Comparison of ENCODE assay signal across 8 cellular contexts in the genomic region with DNA sequence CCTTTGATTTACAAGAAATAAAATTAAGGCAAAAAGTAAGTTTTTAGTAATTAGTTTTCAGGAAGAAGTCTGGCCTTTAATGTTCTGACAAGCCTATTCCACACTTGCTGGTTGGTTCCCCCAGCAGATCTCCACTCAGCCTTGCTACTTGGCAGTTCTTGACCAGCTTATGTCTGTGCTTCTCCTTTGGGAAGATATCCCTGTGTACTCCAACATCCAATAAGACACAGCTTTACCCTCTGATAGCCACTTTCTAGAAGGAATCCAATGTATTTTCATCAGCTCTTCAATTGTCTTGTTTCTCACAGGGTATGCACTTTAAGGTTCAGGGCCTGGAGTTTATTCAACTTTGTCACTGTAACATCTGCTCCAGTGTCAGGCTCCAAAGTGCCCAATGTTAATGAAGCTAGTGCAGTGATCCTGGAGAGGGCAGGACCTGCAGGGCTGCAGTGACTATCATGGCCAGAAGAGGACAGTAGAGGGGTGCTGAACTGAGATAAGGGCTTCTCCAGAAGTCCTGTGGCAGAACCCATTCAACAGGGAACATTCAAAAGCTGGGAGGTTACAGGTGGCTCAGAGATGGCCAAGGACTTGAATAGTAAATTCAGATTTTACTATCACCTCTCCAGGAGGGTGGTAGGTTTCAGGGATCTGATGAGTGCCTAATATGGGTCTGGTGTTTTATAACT. TPM values are rescaled to one million over a fixed set of nuclear protein-coding genes. Genes with fewer than 3 reads are reported as not detected.
DNase-seq lines count a peak whose midpoint lies in the region; ATAC-seq and TF ChIP-seq lines count a peak whose summit lies in the region.

No MANE protein-coding gene starts in this region.

- peak; percentile 83 for ATAC-seq in GM19467 (IDR thresholded peaks at IDR 0.05; ENCODE audit: unreplicated experiment)
- ATAC-seq in gastroesophageal sphincter: no peak
- no peak for ATAC-seq in HG02970 (IDR thresholded peaks at IDR 0.05; ENCODE audit: low FRiP score, unreplicated experiment)

- peaks cover 0 to 20% of the 10 kb centered on the region in 2 donors for H3K36me3 ChIP-seq in gastroesophageal sphincter

- TF ChIP-seq EP300 in gastroesophageal sphincter (IDR thresholded peaks at IDR 0.05): no peak

- no peaks in the 10 kb centered on the region for H3K4me1 ChIP-seq in gastroesophageal sphincter

- no peak overlapping the region for H3K27ac ChIP-seq in HL-60 (replicated peaks)
- H3K27ac ChIP-seq in gastroesophageal sphincter: no peak overlapping the region

- peak; percentile 35 for DNase-seq in DMS114 treated with DMSO at 0.1 percent for 48 hours (lab: John Stamatoyannopoulos, UW; ENCODE audit: unreplicated experiment)
- DNase-seq in HL-60 (ENCODE audit: low read depth in 1 of 2, low spot score in 1 of 2): peak; percentile 17 to 68
- DNase-seq in NCI-H774 (lab: John Stamatoyannopoulos, UW): peak; percentile 19
- peak; percentile 19 for DNase-seq in activated T-cell treated with anti-CD3 and anti-CD28 coated beads for 24 hours (ENCODE audit: low read depth)
- DNase-seq in pons (ENCODE audit: low spot score): peak; percentile 55

- TF ChIP-seq CTCF in HL-60 (IDR thresholded peaks at IDR 0.05; ENCODE audit: insufficient read depth, low read length) (peak; percentile 98), gastroesophageal sphincter (IDR thresholded peaks at IDR 0.05) (peak; percentile 11 to 68 (median 38))

- H3K9me3 ChIP-seq in gastroesophageal sphincter: no peaks in the 10 kb centered on the region

- H3K4me3 ChIP-seq in HL-60 (replicated peaks; ENCODE audit: insufficient read depth, low read length): no peak overlapping the region
- no peak overlapping the region for H3K4me3 ChIP-seq in gastroesophageal sphincter

- H3K27me3 ChIP-seq in HL-60 (ENCODE audit: insufficient read depth, poor library complexity, severe bottlenecking) (peaks cover 2% of the 10 kb centered on the region), gastroesophageal sphincter (no peaks in the 10 kb centered on the region)

- TF ChIP-seq POLR2A in gastroesophageal sphincter (IDR thresholded peaks at IDR 0.05): no peak

RNA-seq across cellular contexts. Expression of gene JKAMP, which starts 22.9 kb away (rescaled TPM):
- 10 to 100 TPM; 28.7 to 63.0 (median 42.4) TPM for total RNA-seq in gastroesophageal sphincter

RNA-seq across cellular contexts. Expression of gene L3HYPDH, which starts 23.0 kb away (rescaled TPM):
- total RNA-seq in gastroesophageal sphincter: 10 to 100 TPM; 24.5 to 37.7 (median 33.3) TPM

RNA-seq across cellular contexts. Expression of gene GPR135, which starts 42.0 kb away (rescaled TPM):
- 10 to 100 TPM in 1 of 4 donors, 1 to 10 TPM in 3; 4.4 to 12.6 (median 6.7) TPM for total RNA-seq in gastroesophageal sphincter
